In genomic region chr7:66899552-66900280, GRCh38 we compare ENCODE assay signal across 15 cellular contexts.
"Had no signal": no experiment of that assay in that cellular context is flagged by ENCODE, and none has a peak within 500 bp of the region (broad histone marks: within the 10 kb centered on the region; RNA-seq: fewer than 3 reads in every experiment).

No MANE protein-coding gene starts in this region.

- H3K4me3 Mint-ChIP-seq: activated CD4-positive, alpha-beta memory T cell treated with anti-CD3 and anti-CD28 coated beads for 36 hours; activated CD8-positive, alpha-beta memory T cell treated with anti-CD3 and anti-CD28 coated beads, Interleukin-2, amount 10 ng/mL, durations not matched to agents 7 days and 5 days; activated naive CD4-positive, alpha-beta T cell treated with anti-CD3 and anti-CD28 coated beads, Interleukin-2, amount 50 U/mL, for 24 hours; activated T-cell treated with anti-CD3 and anti-CD28 coated beads, Interleukin-2, amount 50 U/mL, for 4 hours; natural killer cell treated with Interleukin-12 subunit alpha and Interleukin-12 subunit beta and Interleukin-15 and Interleukin-18, amount 100 ng/mL, for 72 hours had no signal

- H3K36me3 Mint-ChIP-seq: natural killer cell treated with Interleukin-12 subunit alpha and Interleukin-12 subunit beta and Interleukin-15 and Interleukin-18, amount 100 ng/mL, for 72 hours had no signal

- H3K36me3 ChIP-seq: colonic mucosa, uterus had no signal

- H3K27ac Mint-ChIP-seq: activated CD4-positive, alpha-beta memory T cell treated with anti-CD3 and anti-CD28 coated beads for 36 hours; activated CD8-positive, alpha-beta memory T cell treated with anti-CD3 and anti-CD28 coated beads, Interleukin-2, amount 10 ng/mL, durations not matched to agents 7 days and 5 days; natural killer cell treated with Interleukin-12 subunit alpha and Interleukin-12 subunit beta and Interleukin-15 and Interleukin-18, amount 100 ng/mL, for 72 hours had no signal

- ATAC-seq: activated CD8-positive, alpha-beta memory T cell treated with anti-CD3 and anti-CD28 coated beads, Interleukin-2, amount 10 ng/mL, durations not matched to agents 7 days and 5 days; activated T-cell treated with anti-CD3 and anti-CD28 coated beads, Interleukin-2, amount 50 U/mL, for 4 hours; foreskin keratinocyte; natural killer cell treated with Interleukin-12 subunit alpha and Interleukin-12 subunit beta and Interleukin-15 and Interleukin-18, amount 100 ng/mL, for 72 hours; psoas muscle; sciatic nerve had no signal

- H3K27ac ChIP-seq: colonic mucosa, foreskin keratinocyte, psoas muscle, tibial artery, uterus had no signal

- H3K4me1 Mint-ChIP-seq: activated CD8-positive, alpha-beta memory T cell treated with anti-CD3 and anti-CD28 coated beads, Interleukin-2, amount 10 ng/mL, durations not matched to agents 7 days and 5 days; activated naive CD4-positive, alpha-beta T cell treated with anti-CD3 and anti-CD28 coated beads, Interleukin-2, amount 50 U/mL, for 24 hours had no signal

- H3K4me3 ChIP-seq: colonic mucosa, psoas muscle, tibial artery, uterus had no signal

- DNase-seq: activated CD4-positive, alpha-beta memory T cell treated with anti-CD3 and anti-CD28 coated beads for 36 hours; activated CD8-positive, alpha-beta memory T cell treated with anti-CD3 and anti-CD28 coated beads, Interleukin-2, amount 10 ng/mL, durations not matched to agents 7 days and 5 days; activated effector memory CD4-positive, alpha-beta T cell treated with anti-CD3 and anti-CD28 coated beads, Interleukin-2, amount 50 U/mL, for 16 hours; activated T-cell treated with anti-CD3 and anti-CD28 coated beads, Interleukin-2, amount 50 U/mL, for 4 hours; colonic mucosa; effector CD8-positive, alpha-beta T cell; foreskin keratinocyte; kidney glomerular epithelial cell; mesendoderm; psoas muscle; tibial artery; uterus had no signal

- H3K9me3 Mint-ChIP-seq: activated CD4-positive, alpha-beta memory T cell treated with anti-CD3 and anti-CD28 coated beads for 36 hours; activated naive CD4-positive, alpha-beta T cell treated with anti-CD3 and anti-CD28 coated beads, Interleukin-2, amount 50 U/mL, for 24 hours; activated T-cell treated with anti-CD3 and anti-CD28 coated beads, Interleukin-2, amount 50 U/mL, for 4 hours; natural killer cell treated with Interleukin-12 subunit alpha and Interleukin-12 subunit beta and Interleukin-15 and Interleukin-18, amount 100 ng/mL, for 72 hours had no signal

- H3K27me3 ChIP-seq: colonic mucosa, foreskin keratinocyte, tibial artery, uterus had no signal

- H3K4me1 ChIP-seq: colonic mucosa, foreskin keratinocyte, psoas muscle, tibial artery, uterus had no signal

- H3K27me3 Mint-ChIP-seq: activated CD4-positive, alpha-beta memory T cell treated with anti-CD3 and anti-CD28 coated beads for 36 hours; activated CD8-positive, alpha-beta memory T cell treated with anti-CD3 and anti-CD28 coated beads, Interleukin-2, amount 10 ng/mL, durations not matched to agents 7 days and 5 days; activated naive CD4-positive, alpha-beta T cell treated with anti-CD3 and anti-CD28 coated beads, Interleukin-2, amount 50 U/mL, for 24 hours; natural killer cell treated with Interleukin-12 subunit alpha and Interleukin-12 subunit beta and Interleukin-15 and Interleukin-18, amount 100 ng/mL, for 72 hours had no signal

- H3K9me3 ChIP-seq: colonic mucosa, psoas muscle, tibial artery, uterus had no signal
